ENCODE assay signal across 19 cellular contexts in the genomic region with DNA sequence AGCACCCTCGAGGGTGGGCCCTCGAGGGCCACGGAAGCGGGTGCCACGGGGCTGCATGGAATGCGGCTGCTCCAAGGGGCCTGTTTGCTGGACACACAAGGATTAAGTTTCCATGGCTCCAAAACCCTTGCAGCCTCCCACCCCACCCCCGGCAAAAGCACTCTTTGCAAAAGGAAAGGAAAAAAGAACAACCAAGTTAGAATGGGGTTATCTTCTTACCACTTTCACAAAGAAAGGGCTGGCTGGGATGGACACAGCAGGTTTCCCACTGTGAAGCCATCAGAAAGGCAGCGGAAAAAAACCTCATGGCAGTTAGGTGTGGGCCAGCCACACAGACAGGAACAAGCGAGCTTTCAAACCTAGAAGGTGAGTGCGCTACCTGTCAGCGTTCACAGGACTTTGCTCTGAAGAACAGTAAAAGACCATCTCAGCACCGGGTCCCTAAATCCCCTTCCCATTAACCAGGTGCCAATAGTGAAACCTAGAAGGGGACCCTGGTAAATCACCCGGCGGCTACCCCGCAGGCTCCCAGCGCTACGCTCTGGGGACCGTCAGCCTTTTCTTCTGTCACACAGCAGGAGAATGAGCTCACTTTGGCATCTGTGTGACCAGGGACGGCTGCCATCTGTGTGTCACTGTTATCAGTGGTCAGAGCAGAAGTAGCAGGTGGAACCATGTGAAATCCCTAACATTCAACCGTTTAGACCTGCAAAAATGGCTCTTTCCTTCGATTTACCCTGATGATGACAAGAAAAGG.
DNase-seq lines count a peak whose midpoint lies in the region; ATAC-seq, FAIRE-seq and TF ChIP-seq lines count a peak whose summit lies in the region.
"Had no signal": no experiment of that assay in that cellular context is flagged by ENCODE, and none has a peak within 500 bp of the region (broad histone marks: within the 10 kb centered on the region; RNA-seq: fewer than 3 reads in every experiment).

No MANE protein-coding gene starts in this region.

- no peak overlapping the region for H3K4me3 Mint-ChIP-seq in glutamatergic neuron (ENCODE audit: unreplicated experiment)
- H3K4me3 Mint-ChIP-seq: activated T-helper 17 cell treated with anti-CD3 and anti-CD28 coated beads, Interleukin-2, amount 50 U/mL, for 72 hours; B cell; endodermal cell; IgD-negative memory B cell; T-helper 2 cell treated with Interferon-gamma antibody and Interleukin-4, amounts not matched to agents 5 μg/mL and 100 μg/mL, for 36 hours had no signal

- H3K4me1 Mint-ChIP-seq in glutamatergic neuron (ENCODE audit: low read depth, unreplicated experiment): peaks cover 32% of the 10 kb centered on the region
- H3K4me1 Mint-ChIP-seq: B cell had no signal

- peak overlapping the region; percentile 89 for H3K27ac Mint-ChIP-seq in glutamatergic neuron (ENCODE audit: unreplicated experiment)
- H3K27ac Mint-ChIP-seq: activated T-helper 17 cell treated with anti-CD3 and anti-CD28 coated beads, Interleukin-2, amount 50 U/mL, for 72 hours; B cell; endodermal cell; IgD-negative memory B cell; T-helper 2 cell treated with Interferon-gamma antibody and Interleukin-4, amounts not matched to agents 5 μg/mL and 100 μg/mL, for 36 hours had no signal

- 76 to 80% methylated on average over 21 of the region's 21 CpGs for WGBS in pancreas, 2 donors

- H3K36me3 ChIP-seq in H7 (replicated peaks; ENCODE audit: control insufficient read depth, insufficient read depth, low read length) (no peaks in the 10 kb centered on the region), NT2/D1 (ENCODE audit: insufficient read depth, insufficient read length, low read length) (no peaks in the 10 kb centered on the region), pancreas (no peaks in the 10 kb centered on the region)
- H3K36me3 ChIP-seq: SJCRH30 had no signal

- no peak overlapping the region for H3K27ac ChIP-seq in pancreas
- H3K27ac ChIP-seq: SJCRH30, tibial nerve had no signal

- H3K27me3 ChIP-seq in H7 (ENCODE audit: control insufficient read depth, insufficient read depth, low read length) (no peaks in the 10 kb centered on the region), NT2/D1 (ENCODE audit: insufficient read depth, insufficient read length) (no peaks in the 10 kb centered on the region), pancreas (no peaks in the 10 kb centered on the region)
- H3K27me3 ChIP-seq: SJCRH30, tibial nerve had no signal

- DNase-seq in H7 (peak; percentile 55), NT2/D1 (ENCODE audit: low read depth, low spot score) (peak; percentile 18), glutamatergic neuron (peak; percentile 70), pancreas (no peak), NCI-H82 (lab: John Stamatoyannopoulos, UW) (no peak), NCI-H524 treated with DMSO at 0.1 percent for 48 hours (lab: John Stamatoyannopoulos, UW) (no peak)
- DNase-seq: activated CD4-positive, CD25-positive, alpha-beta regulatory T cell treated with anti-CD3 and anti-CD28 coated beads, Interleukin-2, amount 50 U/mL, for 72 hours; endodermal cell; GOT3; SJCRH30; stimulated activated naive CD4-positive, alpha-beta T cell had no signal

- H3K27me3 Mint-ChIP-seq in glutamatergic neuron (ENCODE audit: unreplicated experiment): peaks cover 11% of the 10 kb centered on the region
- H3K27me3 Mint-ChIP-seq: activated T-helper 17 cell treated with anti-CD3 and anti-CD28 coated beads, Interleukin-2, amount 50 U/mL, for 72 hours; B cell; IgD-negative memory B cell had no signal

- H3K9ac ChIP-seq in NT2/D1 (ENCODE audit: insufficient read length, low read depth): no peak overlapping the region

- ATAC-seq in pancreas: peak in 3 of 4 donors; percentile 32 to 53 (median 35)
- no peak for ATAC-seq in HG03196 (IDR thresholded peaks at IDR 0.05; ENCODE audit: unreplicated experiment)
- ATAC-seq: left lobe of liver had no signal

- no peaks in the 10 kb centered on the region for H3K36me3 Mint-ChIP-seq in glutamatergic neuron (ENCODE audit: unreplicated experiment)

- H3K9me3 ChIP-seq in NT2/D1 (ENCODE audit: insufficient read depth, low read length) (peaks cover 11% of the 10 kb centered on the region; the same call in 1 of the 2 replicates), pancreas (no peaks in the 10 kb centered on the region)
- H3K9me3 ChIP-seq: SJCRH30 had no signal

- intact Hi-C loops in pancreas (cut with DNase I): no loop called here

- no peak for TF ChIP-seq CTCF in glutamatergic neuron (IDR thresholded peaks at IDR 0.05; ENCODE audit: partially characterized antibody, unreplicated experiment)
- TF ChIP-seq CTCF in pancreas (IDR thresholded peaks at IDR 0.05): no peak

- FAIRE-seq in pancreas (lab: Jason Lieb, UNC): no peak
- FAIRE-seq: D721Med had no signal

- peaks cover 5% of the 10 kb centered on the region for H3K9me3 Mint-ChIP-seq in glutamatergic neuron (ENCODE audit: unreplicated experiment)
- H3K9me3 Mint-ChIP-seq: activated T-helper 17 cell treated with anti-CD3 and anti-CD28 coated beads, Interleukin-2, amount 50 U/mL, for 72 hours; endodermal cell had no signal

- H3K4me3 ChIP-seq in H7 (ENCODE audit: insufficient read depth, low read depth, low read length) (no peak overlapping the region), NT2/D1 (ENCODE audit: insufficient read length, low read depth) (no peak overlapping the region), pancreas (no peak overlapping the region)
- H3K4me3 ChIP-seq: SJCRH30, tibial nerve had no signal

- H3K4me1 ChIP-seq in NT2/D1 (ENCODE audit: insufficient read depth, insufficient read length) (peaks cover 19% of the 10 kb centered on the region), pancreas (no peaks in the 10 kb centered on the region)
- H3K4me1 ChIP-seq: SJCRH30, tibial nerve had no signal

Comparison
In these comparisons a context has a peak if more than half of its experiments do, and no peak if none do; other contexts are left out.
1. DNase-seq: peak in H7 (single experiment), NT2/D1 (single experiment) and glutamatergic neuron (single experiment); none in pancreas (0 of 6), NCI-H82 (single experiment) and NCI-H524 treated with DMSO at 0.1 percent for 48 hours (single experiment).